In the genomic region with DNA sequence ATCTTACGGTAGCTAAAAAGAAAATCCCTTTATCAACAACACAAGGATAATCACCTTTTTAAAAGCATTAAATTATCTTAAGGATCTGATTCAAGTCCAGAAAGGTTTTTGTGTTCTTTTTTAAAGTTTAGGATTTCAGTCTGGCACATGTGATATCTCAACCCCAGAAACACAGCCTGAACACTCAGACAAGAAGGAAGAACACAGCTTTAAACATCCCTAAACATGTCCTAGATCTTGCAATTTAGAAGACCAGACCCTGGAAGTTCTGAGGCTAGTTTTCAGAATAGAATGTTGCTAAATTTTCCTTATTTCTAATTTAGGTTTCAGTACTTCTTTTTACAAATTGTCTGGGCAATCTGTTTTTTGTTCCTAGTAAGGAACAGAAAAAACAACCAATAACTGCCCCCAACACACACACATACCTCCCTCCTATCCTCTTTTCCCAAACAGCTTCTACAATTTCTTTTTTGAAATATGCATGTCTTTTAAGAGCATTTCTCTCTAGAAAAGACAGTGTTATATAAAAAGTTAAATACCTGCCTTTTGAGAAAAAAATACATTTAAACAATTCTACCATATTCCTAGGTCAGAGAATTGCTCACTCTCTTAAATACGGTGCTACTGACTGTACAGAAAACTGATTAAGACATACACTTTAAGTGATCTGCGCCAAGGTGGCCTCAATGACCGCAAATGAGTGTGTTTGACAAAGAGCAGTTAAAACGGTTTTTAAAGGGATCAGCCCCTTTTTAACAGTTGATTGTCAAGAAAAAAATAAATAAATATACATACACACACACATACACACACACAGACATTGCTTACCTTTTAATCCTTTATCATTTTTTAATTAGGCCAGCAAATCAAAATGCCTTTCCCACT, we compare ENCODE assay signal across 1 cellular context.
A peak's percentile ranks its signal among the peaks of the same experiment; 100 is the strongest.
TF ChIP-seq lines count a peak whose summit lies in the region.

No MANE protein-coding gene starts in this region.

TF ChIP-seq in HEK293, 187 proteins besides CTCF, POLR2A, EP300 and RAD21 (continued from another document and continues in another):
- 0 out of 2 replicates have a peak, but pooled peaks have one; percentile 25 for TF ChIP-seq ZNF600 (tag by site-specific recombination; IDR thresholded peaks at IDR 0.05)
- TF ChIP-seq ZNF623 (tag by site-specific recombination; IDR thresholded peaks at IDR 0.05), result 0 out of 2 replicates have a peak, but pooled peaks have one; percentile 9
- TF ChIP-seq, protein P1, sequence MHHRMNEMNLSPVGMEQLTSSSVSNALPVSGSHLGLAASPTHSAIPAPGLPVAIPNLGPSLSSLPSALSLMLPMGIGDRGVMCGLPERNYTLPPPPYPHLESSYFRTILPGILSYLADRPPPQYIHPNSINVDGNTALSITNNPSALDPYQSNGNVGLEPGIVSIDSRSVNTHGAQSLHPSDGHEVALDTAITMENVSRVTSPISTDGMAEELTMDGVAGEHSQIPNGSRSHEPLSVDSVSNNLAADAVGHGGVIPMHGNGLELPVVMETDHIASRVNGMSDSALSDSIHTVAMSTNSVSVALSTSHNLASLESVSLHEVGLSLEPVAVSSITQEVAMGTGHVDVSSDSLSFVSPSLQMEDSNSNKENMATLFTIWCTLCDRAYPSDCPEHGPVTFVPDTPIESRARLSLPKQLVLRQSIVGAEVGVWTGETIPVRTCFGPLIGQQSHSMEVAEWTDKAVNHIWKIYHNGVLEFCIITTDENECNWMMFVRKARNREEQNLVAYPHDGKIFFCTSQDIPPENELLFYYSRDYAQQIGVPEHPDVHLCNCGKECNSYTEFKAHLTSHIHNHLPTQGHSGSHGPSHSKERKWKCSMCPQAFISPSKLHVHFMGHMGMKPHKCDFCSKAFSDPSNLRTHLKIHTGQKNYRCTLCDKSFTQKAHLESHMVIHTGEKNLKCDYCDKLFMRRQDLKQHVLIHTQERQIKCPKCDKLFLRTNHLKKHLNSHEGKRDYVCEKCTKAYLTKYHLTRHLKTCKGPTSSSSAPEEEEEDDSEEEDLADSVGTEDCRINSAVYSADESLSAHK (tag by site-specific recombination; IDR thresholded peaks at IDR 0.05), result peak; percentile 65; the same call in 1 of the 2 replicates
- TF ChIP-seq, protein P2, sequence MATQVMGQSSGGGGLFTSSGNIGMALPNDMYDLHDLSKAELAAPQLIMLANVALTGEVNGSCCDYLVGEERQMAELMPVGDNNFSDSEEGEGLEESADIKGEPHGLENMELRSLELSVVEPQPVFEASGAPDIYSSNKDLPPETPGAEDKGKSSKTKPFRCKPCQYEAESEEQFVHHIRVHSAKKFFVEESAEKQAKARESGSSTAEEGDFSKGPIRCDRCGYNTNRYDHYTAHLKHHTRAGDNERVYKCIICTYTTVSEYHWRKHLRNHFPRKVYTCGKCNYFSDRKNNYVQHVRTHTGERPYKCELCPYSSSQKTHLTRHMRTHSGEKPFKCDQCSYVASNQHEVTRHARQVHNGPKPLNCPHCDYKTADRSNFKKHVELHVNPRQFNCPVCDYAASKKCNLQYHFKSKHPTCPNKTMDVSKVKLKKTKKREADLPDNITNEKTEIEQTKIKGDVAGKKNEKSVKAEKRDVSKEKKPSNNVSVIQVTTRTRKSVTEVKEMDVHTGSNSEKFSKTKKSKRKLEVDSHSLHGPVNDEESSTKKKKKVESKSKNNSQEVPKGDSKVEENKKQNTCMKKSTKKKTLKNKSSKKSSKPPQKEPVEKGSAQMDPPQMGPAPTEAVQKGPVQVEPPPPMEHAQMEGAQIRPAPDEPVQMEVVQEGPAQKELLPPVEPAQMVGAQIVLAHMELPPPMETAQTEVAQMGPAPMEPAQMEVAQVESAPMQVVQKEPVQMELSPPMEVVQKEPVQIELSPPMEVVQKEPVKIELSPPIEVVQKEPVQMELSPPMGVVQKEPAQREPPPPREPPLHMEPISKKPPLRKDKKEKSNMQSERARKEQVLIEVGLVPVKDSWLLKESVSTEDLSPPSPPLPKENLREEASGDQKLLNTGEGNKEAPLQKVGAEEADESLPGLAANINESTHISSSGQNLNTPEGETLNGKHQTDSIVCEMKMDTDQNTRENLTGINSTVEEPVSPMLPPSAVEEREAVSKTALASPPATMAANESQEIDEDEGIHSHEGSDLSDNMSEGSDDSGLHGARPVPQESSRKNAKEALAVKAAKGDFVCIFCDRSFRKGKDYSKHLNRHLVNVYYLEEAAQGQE (tag by site-specific recombination; IDR thresholded peaks at IDR 0.05), result no peak
- TF ChIP-seq ZNF175 (tag by site-specific recombination; IDR thresholded peaks at IDR 0.05), result no peak
- TF ChIP-seq FEZF1 (tag by site-specific recombination; IDR thresholded peaks at IDR 0.05), result peak; percentile 94
- TF ChIP-seq, protein P3, sequence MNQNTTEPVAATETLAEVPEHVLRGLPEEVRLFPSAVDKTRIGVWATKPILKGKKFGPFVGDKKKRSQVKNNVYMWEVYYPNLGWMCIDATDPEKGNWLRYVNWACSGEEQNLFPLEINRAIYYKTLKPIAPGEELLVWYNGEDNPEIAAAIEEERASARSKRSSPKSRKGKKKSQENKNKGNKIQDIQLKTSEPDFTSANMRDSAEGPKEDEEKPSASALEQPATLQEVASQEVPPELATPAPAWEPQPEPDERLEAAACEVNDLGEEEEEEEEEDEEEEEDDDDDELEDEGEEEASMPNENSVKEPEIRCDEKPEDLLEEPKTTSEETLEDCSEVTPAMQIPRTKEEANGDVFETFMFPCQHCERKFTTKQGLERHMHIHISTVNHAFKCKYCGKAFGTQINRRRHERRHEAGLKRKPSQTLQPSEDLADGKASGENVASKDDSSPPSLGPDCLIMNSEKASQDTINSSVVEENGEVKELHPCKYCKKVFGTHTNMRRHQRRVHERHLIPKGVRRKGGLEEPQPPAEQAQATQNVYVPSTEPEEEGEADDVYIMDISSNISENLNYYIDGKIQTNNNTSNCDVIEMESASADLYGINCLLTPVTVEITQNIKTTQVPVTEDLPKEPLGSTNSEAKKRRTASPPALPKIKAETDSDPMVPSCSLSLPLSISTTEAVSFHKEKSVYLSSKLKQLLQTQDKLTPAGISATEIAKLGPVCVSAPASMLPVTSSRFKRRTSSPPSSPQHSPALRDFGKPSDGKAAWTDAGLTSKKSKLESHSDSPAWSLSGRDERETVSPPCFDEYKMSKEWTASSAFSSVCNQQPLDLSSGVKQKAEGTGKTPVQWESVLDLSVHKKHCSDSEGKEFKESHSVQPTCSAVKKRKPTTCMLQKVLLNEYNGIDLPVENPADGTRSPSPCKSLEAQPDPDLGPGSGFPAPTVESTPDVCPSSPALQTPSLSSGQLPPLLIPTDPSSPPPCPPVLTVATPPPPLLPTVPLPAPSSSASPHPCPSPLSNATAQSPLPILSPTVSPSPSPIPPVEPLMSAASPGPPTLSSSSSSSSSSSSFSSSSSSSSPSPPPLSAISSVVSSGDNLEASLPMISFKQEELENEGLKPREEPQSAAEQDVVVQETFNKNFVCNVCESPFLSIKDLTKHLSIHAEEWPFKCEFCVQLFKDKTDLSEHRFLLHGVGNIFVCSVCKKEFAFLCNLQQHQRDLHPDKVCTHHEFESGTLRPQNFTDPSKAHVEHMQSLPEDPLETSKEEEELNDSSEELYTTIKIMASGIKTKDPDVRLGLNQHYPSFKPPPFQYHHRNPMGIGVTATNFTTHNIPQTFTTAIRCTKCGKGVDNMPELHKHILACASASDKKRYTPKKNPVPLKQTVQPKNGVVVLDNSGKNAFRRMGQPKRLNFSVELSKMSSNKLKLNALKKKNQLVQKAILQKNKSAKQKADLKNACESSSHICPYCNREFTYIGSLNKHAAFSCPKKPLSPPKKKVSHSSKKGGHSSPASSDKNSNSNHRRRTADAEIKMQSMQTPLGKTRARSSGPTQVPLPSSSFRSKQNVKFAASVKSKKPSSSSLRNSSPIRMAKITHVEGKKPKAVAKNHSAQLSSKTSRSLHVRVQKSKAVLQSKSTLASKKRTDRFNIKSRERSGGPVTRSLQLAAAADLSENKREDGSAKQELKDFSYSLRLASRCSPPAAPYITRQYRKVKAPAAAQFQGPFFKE (tag by site-specific recombination; IDR thresholded peaks at IDR 0.05; ENCODE audit: borderline replicate concordance), result no peak
- TF ChIP-seq, protein P4, sequence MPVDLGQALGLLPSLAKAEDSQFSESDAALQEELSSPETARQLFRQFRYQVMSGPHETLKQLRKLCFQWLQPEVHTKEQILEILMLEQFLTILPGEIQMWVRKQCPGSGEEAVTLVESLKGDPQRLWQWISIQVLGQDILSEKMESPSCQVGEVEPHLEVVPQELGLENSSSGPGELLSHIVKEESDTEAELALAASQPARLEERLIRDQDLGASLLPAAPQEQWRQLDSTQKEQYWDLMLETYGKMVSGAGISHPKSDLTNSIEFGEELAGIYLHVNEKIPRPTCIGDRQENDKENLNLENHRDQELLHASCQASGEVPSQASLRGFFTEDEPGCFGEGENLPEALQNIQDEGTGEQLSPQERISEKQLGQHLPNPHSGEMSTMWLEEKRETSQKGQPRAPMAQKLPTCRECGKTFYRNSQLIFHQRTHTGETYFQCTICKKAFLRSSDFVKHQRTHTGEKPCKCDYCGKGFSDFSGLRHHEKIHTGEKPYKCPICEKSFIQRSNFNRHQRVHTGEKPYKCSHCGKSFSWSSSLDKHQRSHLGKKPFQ (tag by site-specific recombination; IDR thresholded peaks at IDR 0.05), result 0 out of 2 replicates have a peak, but pooled peaks have one; percentile 11
- TF ChIP-seq, protein P5, sequence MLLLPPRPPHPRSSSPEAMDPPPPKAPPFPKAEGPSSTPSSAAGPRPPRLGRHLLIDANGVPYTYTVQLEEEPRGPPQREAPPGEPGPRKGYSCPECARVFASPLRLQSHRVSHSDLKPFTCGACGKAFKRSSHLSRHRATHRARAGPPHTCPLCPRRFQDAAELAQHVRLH (tag by site-specific recombination; IDR thresholded peaks at IDR 0.05), result no peak
- 0 out of 2 replicates have a peak, but pooled peaks have one; percentile 1 for TF ChIP-seq ZNF184 (tag by site-specific recombination; IDR thresholded peaks at IDR 0.05)
- TF ChIP-seq, protein P6, sequence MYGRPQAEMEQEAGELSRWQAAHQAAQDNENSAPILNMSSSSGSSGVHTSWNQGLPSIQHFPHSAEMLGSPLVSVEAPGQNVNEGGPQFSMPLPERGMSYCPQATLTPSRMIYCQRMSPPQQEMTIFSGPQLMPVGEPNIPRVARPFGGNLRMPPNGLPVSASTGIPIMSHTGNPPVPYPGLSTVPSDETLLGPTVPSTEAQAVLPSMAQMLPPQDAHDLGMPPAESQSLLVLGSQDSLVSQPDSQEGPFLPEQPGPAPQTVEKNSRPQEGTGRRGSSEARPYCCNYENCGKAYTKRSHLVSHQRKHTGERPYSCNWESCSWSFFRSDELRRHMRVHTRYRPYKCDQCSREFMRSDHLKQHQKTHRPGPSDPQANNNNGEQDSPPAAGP (tag by site-specific recombination; IDR thresholded peaks at IDR 0.05), result peak; percentile 34; the same call in 1 of the 2 replicates
- TF ChIP-seq ZNF112 (tag by site-specific recombination; IDR thresholded peaks at IDR 0.05), result no peak
- TF ChIP-seq, protein P7, sequence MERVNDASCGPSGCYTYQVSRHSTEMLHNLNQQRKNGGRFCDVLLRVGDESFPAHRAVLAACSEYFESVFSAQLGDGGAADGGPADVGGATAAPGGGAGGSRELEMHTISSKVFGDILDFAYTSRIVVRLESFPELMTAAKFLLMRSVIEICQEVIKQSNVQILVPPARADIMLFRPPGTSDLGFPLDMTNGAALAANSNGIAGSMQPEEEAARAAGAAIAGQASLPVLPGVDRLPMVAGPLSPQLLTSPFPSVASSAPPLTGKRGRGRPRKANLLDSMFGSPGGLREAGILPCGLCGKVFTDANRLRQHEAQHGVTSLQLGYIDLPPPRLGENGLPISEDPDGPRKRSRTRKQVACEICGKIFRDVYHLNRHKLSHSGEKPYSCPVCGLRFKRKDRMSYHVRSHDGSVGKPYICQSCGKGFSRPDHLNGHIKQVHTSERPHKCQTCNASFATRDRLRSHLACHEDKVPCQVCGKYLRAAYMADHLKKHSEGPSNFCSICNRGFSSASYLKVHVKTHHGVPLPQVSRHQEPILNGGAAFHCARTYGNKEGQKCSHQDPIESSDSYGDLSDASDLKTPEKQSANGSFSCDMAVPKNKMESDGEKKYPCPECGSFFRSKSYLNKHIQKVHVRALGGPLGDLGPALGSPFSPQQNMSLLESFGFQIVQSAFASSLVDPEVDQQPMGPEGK (tag by site-specific recombination; IDR thresholded peaks at IDR 0.05), result peak; percentile 12; the same call in 1 of the 2 replicates
- no peak for TF ChIP-seq ZNF530 (tag by site-specific recombination; IDR thresholded peaks at IDR 0.05; ENCODE audit: low read depth)
- no peak for TF ChIP-seq ZNF548 (tag by site-specific recombination; IDR thresholded peaks at IDR 0.05)
- no peak for TF ChIP-seq KLF9 (tag by site-specific recombination; IDR thresholded peaks at IDR 0.05; ENCODE audit: low read depth)
- no peak for TF ChIP-seq ZNF624 (tag by site-specific recombination; IDR thresholded peaks at IDR 0.05)
- peak; percentile 88 for TF ChIP-seq WT1 (tag by site-specific recombination; IDR thresholded peaks at IDR 0.05)
- TF ChIP-seq, protein P8, sequence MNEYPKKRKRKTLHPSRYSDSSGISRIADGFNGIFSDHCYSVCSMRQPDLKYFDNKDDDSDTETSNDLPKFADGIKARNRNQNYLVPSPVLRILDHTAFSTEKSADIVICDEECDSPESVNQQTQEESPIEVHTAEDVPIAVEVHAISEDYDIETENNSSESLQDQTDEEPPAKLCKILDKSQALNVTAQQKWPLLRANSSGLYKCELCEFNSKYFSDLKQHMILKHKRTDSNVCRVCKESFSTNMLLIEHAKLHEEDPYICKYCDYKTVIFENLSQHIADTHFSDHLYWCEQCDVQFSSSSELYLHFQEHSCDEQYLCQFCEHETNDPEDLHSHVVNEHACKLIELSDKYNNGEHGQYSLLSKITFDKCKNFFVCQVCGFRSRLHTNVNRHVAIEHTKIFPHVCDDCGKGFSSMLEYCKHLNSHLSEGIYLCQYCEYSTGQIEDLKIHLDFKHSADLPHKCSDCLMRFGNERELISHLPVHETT (tag by site-specific recombination; IDR thresholded peaks at IDR 0.05), result 0 out of 2 replicates have a peak, but pooled peaks have one; percentile 27
- TF ChIP-seq, protein P9, sequence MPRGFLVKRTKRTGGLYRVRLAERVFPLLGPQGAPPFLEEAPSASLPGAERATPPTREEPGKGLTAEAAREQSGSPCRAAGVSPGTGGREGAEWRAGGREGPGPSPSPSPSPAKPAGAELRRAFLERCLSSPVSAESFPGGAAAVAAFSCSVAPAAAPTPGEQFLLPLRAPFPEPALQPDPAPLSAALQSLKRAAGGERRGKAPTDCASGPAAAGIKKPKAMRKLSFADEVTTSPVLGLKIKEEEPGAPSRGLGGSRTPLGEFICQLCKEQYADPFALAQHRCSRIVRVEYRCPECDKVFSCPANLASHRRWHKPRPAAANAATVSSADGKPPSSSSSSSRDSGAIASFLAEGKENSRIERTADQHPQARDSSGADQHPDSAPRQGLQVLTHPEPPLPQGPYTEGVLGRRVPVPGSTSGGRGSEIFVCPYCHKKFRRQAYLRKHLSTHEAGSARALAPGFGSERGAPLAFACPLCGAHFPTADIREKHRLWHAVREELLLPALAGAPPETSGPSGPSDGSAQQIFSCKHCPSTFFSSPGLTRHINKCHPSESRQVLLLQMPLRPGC (tag by site-specific recombination; IDR thresholded peaks at IDR 0.05), result peak; percentile 56; the same call in 1 of the 2 replicates
- peak; percentile 58 for TF ChIP-seq GLIS1 (tag by site-specific recombination; IDR thresholded peaks at IDR 0.05)
- 0 out of 2 replicates have a peak, but pooled peaks have one; percentile 11 for TF ChIP-seq OVOL3 (tag by site-specific recombination; IDR thresholded peaks at IDR 0.05)
- TF ChIP-seq, protein P10, sequence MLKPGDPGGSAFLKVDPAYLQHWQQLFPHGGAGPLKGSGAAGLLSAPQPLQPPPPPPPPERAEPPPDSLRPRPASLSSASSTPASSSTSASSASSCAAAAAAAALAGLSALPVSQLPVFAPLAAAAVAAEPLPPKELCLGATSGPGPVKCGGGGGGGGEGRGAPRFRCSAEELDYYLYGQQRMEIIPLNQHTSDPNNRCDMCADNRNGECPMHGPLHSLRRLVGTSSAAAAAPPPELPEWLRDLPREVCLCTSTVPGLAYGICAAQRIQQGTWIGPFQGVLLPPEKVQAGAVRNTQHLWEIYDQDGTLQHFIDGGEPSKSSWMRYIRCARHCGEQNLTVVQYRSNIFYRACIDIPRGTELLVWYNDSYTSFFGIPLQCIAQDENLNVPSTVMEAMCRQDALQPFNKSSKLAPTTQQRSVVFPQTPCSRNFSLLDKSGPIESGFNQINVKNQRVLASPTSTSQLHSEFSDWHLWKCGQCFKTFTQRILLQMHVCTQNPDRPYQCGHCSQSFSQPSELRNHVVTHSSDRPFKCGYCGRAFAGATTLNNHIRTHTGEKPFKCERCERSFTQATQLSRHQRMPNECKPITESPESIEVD (tag by site-specific recombination; IDR thresholded peaks at IDR 0.05), result peak; percentile 86
